25 cellular contexts compared by ENCODE assay signal in genomic region chr16:48949636-48950035, GRCh38.
DNase-seq lines count a peak whose midpoint lies in the region; ATAC-seq and TF ChIP-seq lines count a peak whose summit lies in the region.
"Had no signal": no experiment of that assay in that cellular context is flagged by ENCODE, and none has a peak within 500 bp of the region (broad histone marks: within the 10 kb centered on the region; RNA-seq: fewer than 3 reads in every experiment).

No MANE protein-coding gene starts in this region.

- H3K4me3 ChIP-seq in PC-3 (ENCODE audit: low read length) (no peak overlapping the region), smooth muscle cell (no peak overlapping the region), testis (no peak overlapping the region), right cardiac atrium (ENCODE audit: low read length) (no peak overlapping the region)
- H3K4me3 ChIP-seq: adrenal gland, mucosa of descending colon, tibial nerve had no signal

- WGBS in smooth muscle cell (ENCODE audit: low lambda C conversion rate), result 52% methylated on average over 2 of the region's 2 CpGs
- WGBS in testis, 2 donors, result 80 to 88% methylated on average over 2 of the region's 2 CpGs
- WGBS in right cardiac atrium, result 71% methylated on average over 2 of the region's 2 CpGs

- H2AFZ ChIP-seq in PC-3 (ENCODE audit: low read length) (0 out of 2 replicates have a peak overlapping the region, but pooled peaks have one; percentile 45), smooth muscle cell (ENCODE audit: low read depth) (no peak overlapping the region)

- peaks cover 13% of the 10 kb centered on the region for H3K4me1 ChIP-seq in PC-3 (ENCODE audit: insufficient read depth, low read length)
- no peaks in the 10 kb centered on the region for H3K4me1 ChIP-seq in smooth muscle cell (ENCODE audit: low read depth)
- no peaks in the 10 kb centered on the region for H3K4me1 ChIP-seq in testis
- no peaks in the 10 kb centered on the region for H3K4me1 ChIP-seq in right cardiac atrium (ENCODE audit: control insufficient read depth, insufficient read depth, low read length)
- H3K4me1 ChIP-seq: adrenal gland, tibial nerve had no signal

- no peaks in the 10 kb centered on the region for H3K36me3 ChIP-seq in PC-3 (ENCODE audit: low read depth, low read length)
- no peaks in the 10 kb centered on the region for H3K36me3 ChIP-seq in smooth muscle cell (ENCODE audit: low read depth)
- H3K36me3 ChIP-seq in testis (ENCODE audit: low read depth, missing control alignments), result no peaks in the 10 kb centered on the region
- H3K36me3 ChIP-seq: adrenal gland, tibial nerve had no signal

- H4K20me1 ChIP-seq in PC-3 (ENCODE audit: low read length), result no peaks in the 10 kb centered on the region
- H4K20me1 ChIP-seq in smooth muscle cell (ENCODE audit: low read depth), result no peaks in the 10 kb centered on the region

- H3K27me3 ChIP-seq in PC-3 (ENCODE audit: low read length) (no peaks in the 10 kb centered on the region), smooth muscle cell (ENCODE audit: low read depth) (peaks cover 3% of the 10 kb centered on the region), testis (no peaks in the 10 kb centered on the region), right cardiac atrium (ENCODE audit: control insufficient read depth, insufficient read depth) (no peaks in the 10 kb centered on the region)
- H3K27me3 ChIP-seq: adrenal gland, tibial nerve had no signal

- no TSS peak for BruUV-seq in PC-3 (replicated peaks; lab: Mats Ljungman, UMichigan)

- TF ChIP-seq CTCF in PC-3 (conservative IDR thresholded peaks at IDR 0.05; ENCODE audit: low read depth, low read length) (no peak), smooth muscle cell (IDR thresholded peaks at IDR 0.05; ENCODE audit: borderline replicate concordance, insufficient read depth, poor library complexity, severe bottlenecking) (no peak), testis (IDR thresholded peaks at IDR 0.05) (no peak)

- TF ChIP-seq POLR2A in testis (IDR thresholded peaks at IDR 0.05), result no peak

- ATAC-seq in GM18868 (IDR thresholded peaks at IDR 0.05; ENCODE audit: unreplicated experiment) (peak; percentile 57), PC-3 (peak; percentile 65), GM19023 (IDR thresholded peaks at IDR 0.05; ENCODE audit: unreplicated experiment) (no peak), right cardiac atrium (no peak), GM21737 (IDR thresholded peaks at IDR 0.05; ENCODE audit: unreplicated experiment) (no peak)
- ATAC-seq: mucosa of descending colon had no signal

- DNase-seq in PC-3, result peak; percentile 57
- DNase-seq in fibroblast of peridontal ligament (ENCODE audit: extremely low read depth), result peak; percentile 77
- DNase-seq in smooth muscle cell (lab: John Stamatoyannopoulos, UW; ENCODE audit: unreplicated experiment), result no peak
- DNase-seq in testis, result no peak
- DNase-seq in right cardiac atrium, result no peak
- DNase-seq: activated CD4-positive, alpha-beta memory T cell treated with anti-CD3 and anti-CD28 coated beads, Interleukin-2, amount 10 ng/mL, durations not matched to agents 7 days and 5 days; activated CD4-positive, CD25-positive, alpha-beta regulatory T cell; activated effector memory CD4-positive, alpha-beta T cell treated with anti-CD3 and anti-CD28 coated beads, Interleukin-2, amount 50 U/mL, for 16 hours; adrenal gland; AML-193; caudate nucleus; CD8-positive, alpha-beta memory T cell; dermis blood vessel endothelial cell; hypothalamus; mucosa of descending colon; NCI-H1694; NCI-H2227 treated with DMSO at 0.1 percent for 48 hours; NCI-H748 treated with DMSO at 0.1 percent for 48 hours; Right ventricle myocardium superior; stimulated activated CD4-positive, alpha-beta T cell treated with anti-CD3 and anti-CD28 coated beads, Interleukin-4, amount 100 ng/mL, for 4 hours; T-helper 9 cell had no signal

- no peaks in the 10 kb centered on the region for H3K9me3 ChIP-seq in PC-3 (ENCODE audit: low read length)
- no peaks in the 10 kb centered on the region for H3K9me3 ChIP-seq in smooth muscle cell (replicated peaks; ENCODE audit: low read depth)
- no peaks in the 10 kb centered on the region for H3K9me3 ChIP-seq in testis
- H3K9me3 ChIP-seq in right cardiac atrium (ENCODE audit: control insufficient read depth, low read length), result no peaks in the 10 kb centered on the region
- H3K9me3 ChIP-seq: adrenal gland, mucosa of descending colon, tibial nerve had no signal

- H3K27ac ChIP-seq in PC-3 (ENCODE audit: low read length) (peak overlapping the region; percentile 4; the same call in 1 of the 2 replicates), smooth muscle cell (ENCODE audit: low read depth) (peak overlapping the region; percentile 16), testis (no peak overlapping the region), right cardiac atrium (ENCODE audit: low read length) (no peak overlapping the region)
- H3K27ac ChIP-seq: adrenal gland, tibial nerve had no signal

- CTCF ChIA-PET in PC-3 (lab: Charles Lee), result no interaction called here

- no peak overlapping the region for H3K9ac ChIP-seq in PC-3 (ENCODE audit: low read length)
- H3K9ac ChIP-seq in smooth muscle cell (ENCODE audit: low read depth), result no peak overlapping the region

- intact Hi-C loops in PC-3 (cut with micrococcal nuclease) (no loop called here), testis (cut with DNase I; ENCODE audit: low total_unique reads) (no loop called here), right cardiac atrium (cut with DNase I) (no loop called here)

- H3K9me2 ChIP-seq in PC-3 (replicated peaks; ENCODE audit: low read length), result no peaks in the 10 kb centered on the region

- POLR2A ChIA-PET in PC-3 (lab: Charles Lee; ENCODE audit: unreplicated experiment), result interaction anchor here (0.5 to 0.7 kb wide), 2 partner anchors 35 to 38 kb away, joined by 3 read pairs; no protein-coding TSS in a partner anchor

- H3K79me2 ChIP-seq in PC-3 (ENCODE audit: low read length), result no peaks in the 10 kb centered on the region
- H3K79me2 ChIP-seq in smooth muscle cell (ENCODE audit: low read depth), result no peaks in the 10 kb centered on the region

- H3F3A ChIP-seq in PC-3 (ENCODE audit: low read length, unreplicated experiment), result no peaks in the 10 kb centered on the region
- no peaks in the 10 kb centered on the region for H3F3A ChIP-seq in smooth muscle cell (ENCODE audit: low read depth)

- H3K4me2 ChIP-seq in PC-3 (ENCODE audit: low read length), result peak overlapping the region; percentile 41; the same call in 1 of the 2 replicates
- no peak overlapping the region for H3K4me2 ChIP-seq in smooth muscle cell

Comparison
In these comparisons a context has a peak if more than half of its experiments do, and no peak if none do; other contexts are left out.
1. ATAC-seq: peak in GM18868 (single experiment) and PC-3 (single experiment); none in GM19023 (single experiment), right cardiac atrium (0 of 2) and GM21737 (single experiment).
2. DNase-seq: peak in PC-3 (single experiment) and fibroblast of peridontal ligament (single experiment); none in smooth muscle cell (single experiment), testis (single experiment) and right cardiac atrium (0 of 3).
3. H3K27ac ChIP-seq: peak in PC-3 (single experiment) and smooth muscle cell (single experiment); none in testis (0 of 2) and right cardiac atrium (single experiment).